In the genomic region with DNA sequence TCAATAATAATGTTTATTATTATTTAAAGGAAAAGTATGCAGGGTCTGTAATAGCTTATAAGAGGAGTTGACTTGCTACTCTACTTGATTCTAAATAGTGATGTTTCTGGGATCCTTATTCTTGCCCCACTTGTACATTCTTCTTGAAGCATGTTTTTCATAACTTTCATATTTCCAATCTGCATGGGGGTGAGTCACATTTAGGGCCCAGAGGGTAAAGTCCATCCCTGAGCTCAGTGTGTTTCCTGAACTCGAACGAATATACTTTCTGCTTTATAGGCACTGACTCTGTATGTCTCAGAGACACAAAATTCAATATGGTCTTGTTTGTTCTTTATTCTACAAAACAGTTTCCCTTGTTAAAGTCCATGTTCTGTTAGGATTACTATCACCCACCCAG, we compare ENCODE assay signal across 19 cellular contexts.
DNase-seq lines count a peak whose midpoint lies in the region; ATAC-seq and TF ChIP-seq lines count a peak whose summit lies in the region.
"Had no signal": no experiment of that assay in that cellular context is flagged by ENCODE, and none has a peak within 500 bp of the region (broad histone marks: within the 10 kb centered on the region; RNA-seq: fewer than 3 reads in every experiment).

No MANE protein-coding gene starts in this region.

- no peak overlapping the region for H2BK120ac ChIP-seq in IMR-90 (ENCODE audit: low read depth, low read length)

- no peak overlapping the region for H3K56ac ChIP-seq in IMR-90 (ENCODE audit: extremely low read depth, insufficient read depth, low read length)

- no peak overlapping the region for H3K14ac ChIP-seq in IMR-90 (replicated peaks; ENCODE audit: low read depth, low read length)

- H4K5ac ChIP-seq in IMR-90 (ENCODE audit: low read depth, low read length) = peak overlapping the region; percentile 74; the same call in 1 of the 2 replicates

- no peaks in the 10 kb centered on the region for H3K9me1 ChIP-seq in IMR-90 (ENCODE audit: insufficient read depth, low read length)

- H3K27ac ChIP-seq in IMR-90 (ENCODE audit: insufficient read depth, low read length) (no peak overlapping the region), osteoblast (ENCODE audit: low read depth, low read length) (no peak overlapping the region)
- H3K27ac ChIP-seq: ascending aorta, dorsolateral prefrontal cortex, ovary, SK-N-MC had no signal

- TF ChIP-seq CTCF in IMR-90 (conservative IDR thresholded peaks at IDR 0.05; ENCODE audit: low read depth, low read length) (no peak), epithelial cell of esophagus (IDR thresholded peaks at IDR 0.05; ENCODE audit: insufficient read depth, low read depth, low read length, missing control alignments) (no peak), osteoblast (IDR thresholded peaks at IDR 0.05; ENCODE audit: extremely low read depth, low read depth, low read length) (no peak)

- H4K20me1 ChIP-seq in IMR-90 (ENCODE audit: insufficient read depth, low read length) (no peaks in the 10 kb centered on the region), osteoblast (ENCODE audit: insufficient read depth, low read length) (no peaks in the 10 kb centered on the region)

- no peak overlapping the region for H2AK9ac ChIP-seq in IMR-90 (replicated peaks; ENCODE audit: low read depth, low read length, poor library complexity)

- CTCF ChIA-PET in IMR-90 (lab: Yijun Ruan, JAX) = no interaction called here

- POLR2A ChIA-PET in IMR-90 (lab: Charles Lee; ENCODE audit: unreplicated experiment) = no interaction called here

- no peak for TF ChIP-seq POLR2A in IMR-90 (IDR thresholded peaks at IDR 0.05; ENCODE audit: low read depth, low read length)

- H3K36me3 ChIP-seq in IMR-90 (ENCODE audit: control insufficient read depth, insufficient read depth, low read length) (no peaks in the 10 kb centered on the region), osteoblast (ENCODE audit: insufficient read depth, low read length) (no peaks in the 10 kb centered on the region)
- H3K36me3 ChIP-seq: ascending aorta, ovary had no signal

- no peaks in the 10 kb centered on the region; the same call in 1 of the 2 replicates for H3K4me1 ChIP-seq in IMR-90 (ENCODE audit: control insufficient read depth, insufficient read depth, low read length)
- H3K4me1 ChIP-seq in osteoblast (ENCODE audit: insufficient read depth, low read length) = peaks cover 5% of the 10 kb centered on the region
- H3K4me1 ChIP-seq: ascending aorta had no signal

- no peak overlapping the region; the same call in 1 of the 2 replicates for H3K18ac ChIP-seq in IMR-90 (ENCODE audit: low read depth, low read length)

- dilution Hi-C loops in IMR-90 (cut with HindIII; ENCODE audit: low sequenced_read_pairs, unreplicated experiment) = no loop called here

- H2AFZ ChIP-seq in IMR-90 (replicated peaks; ENCODE audit: low read length, poor library complexity) (no peak overlapping the region), osteoblast (ENCODE audit: low read length) (peak overlapping the region; percentile 1)

- H3K23ac ChIP-seq in IMR-90 (ENCODE audit: low read depth, low read length) = no peak overlapping the region

- no peak overlapping the region for H4K8ac ChIP-seq in IMR-90 (ENCODE audit: low read depth in 2 of 2, low read length in 2 of 2)

- H3K4me2 ChIP-seq in IMR-90 (ENCODE audit: low read depth, low read length) (peak overlapping the region; percentile 62; the same call in 1 of the 2 replicates), osteoblast (ENCODE audit: insufficient read depth, low read length) (no peak overlapping the region)

- intact Hi-C loops in IMR-90 (cut with micrococcal nuclease) = no loop called here

- no peak overlapping the region for H2BK20ac ChIP-seq in IMR-90 (ENCODE audit: low read depth, low read length)

- no peaks in the 10 kb centered on the region for H3K79me2 ChIP-seq in osteoblast (ENCODE audit: insufficient read depth, low read length)

- ATAC-seq in IMR-90 (ENCODE audit: low read depth) = peak; percentile 80
- ATAC-seq in HG02798 (IDR thresholded peaks at IDR 0.05; ENCODE audit: poor library complexity, unreplicated experiment) = no peak
- ATAC-seq in HG02623 (IDR thresholded peaks at IDR 0.05; ENCODE audit: unreplicated experiment) = no peak
- ATAC-seq: activated naive CD4-positive, alpha-beta T cell treated with anti-CD3 and anti-CD28 coated beads, Interleukin-2, amount 50 U/mL, for 72 hours; stimulated activated effector memory CD8-positive, alpha-beta T cell treated with anti-CD3 and anti-CD28 coated beads, Interleukin-12 subunit alpha, Interleukin-12 subunit beta, amount 100 ng/mL, for 72 hours; WTC11 had no signal

- no peak overlapping the region for H4K91ac ChIP-seq in IMR-90 (ENCODE audit: insufficient read depth, low read depth, low read length)

- BruUV-seq in IMR-90 (replicated peaks; lab: Mats Ljungman, UMichigan) = no TSS peak

- H3K4ac ChIP-seq in IMR-90 (ENCODE audit: low read depth, low read length) = no peak overlapping the region

- no peak overlapping the region for H2BK5ac ChIP-seq in IMR-90 (ENCODE audit: low read depth, low read length, poor library complexity, severe bottlenecking)

- H3K9me3 ChIP-seq in IMR-90 (ENCODE audit: control insufficient read depth, insufficient read depth, low read length) = no peaks in the 10 kb centered on the region
- no peaks in the 10 kb centered on the region for H3K9me3 ChIP-seq in osteoblast (ENCODE audit: low read depth, low read length)
- H3K9me3 ChIP-seq: ascending aorta, ovary had no signal

- no peak for TF ChIP-seq RAD21 in IMR-90 (IDR thresholded peaks at IDR 0.05; ENCODE audit: low read length)

- H3K79me1 ChIP-seq in IMR-90 (ENCODE audit: low read depth in 1 of 2, low read length in 2 of 2) = no peaks in the 10 kb centered on the region

- no peak overlapping the region for H2AK5ac ChIP-seq in IMR-90 (ENCODE audit: low read depth, low read length)

- H2BK15ac ChIP-seq in IMR-90 (ENCODE audit: low read depth, low read length) = no peak overlapping the region

- in situ Hi-C loops in IMR-90 (cut with MboI; ENCODE audit: low sequenced_read_pairs) = no loop called here

- peak; percentile 49 for DNase-seq in EH (ENCODE audit: low read depth)
- peak; percentile 19 for DNase-seq in IMR-90
- peak; percentile 18 for DNase-seq in epithelial cell of esophagus (ENCODE audit: low read depth)
- no peak for DNase-seq in osteoblast (ENCODE audit: insufficient read length, low spot score, missing footprints)
- DNase-seq in GF-D8 (lab: John Stamatoyannopoulos, UW) = no peak
- DNase-seq: activated CD4-positive, alpha-beta T cell treated with anti-CD3 and anti-CD28 coated beads, Interleukin-2, amount 50 U/mL, for 48 hours; dorsolateral prefrontal cortex; NCI-H1694 treated with DMSO at 0.1 percent for 48 hours; NCI-H526 treated with DMSO at 0.1 percent for 48 hours; ovary; retina; substantia nigra had no signal

- H3K9ac ChIP-seq in IMR-90 (ENCODE audit: low read depth, low read length) = no peak overlapping the region

- WGBS in IMR-90 (ENCODE audit: extremely low coverage in 2 of 2, insufficient read length in 1 of 2), 2 experiments = no CpG with 5 or more reads among the region's 2 CpGs

- no peaks in the 10 kb centered on the region for H3K27me3 ChIP-seq in IMR-90 (ENCODE audit: control insufficient read depth, insufficient read depth, low read length)
- H3K27me3 ChIP-seq in osteoblast (ENCODE audit: insufficient read depth, low read length) = no peaks in the 10 kb centered on the region
- H3K27me3 ChIP-seq: ascending aorta, dorsolateral prefrontal cortex had no signal

- H3K4me3 ChIP-seq in IMR-90 (ENCODE audit: insufficient read depth, low read depth, low read length) (no peak overlapping the region), epithelial cell of esophagus (ENCODE audit: low read length) (no peak overlapping the region), osteoblast (ENCODE audit: insufficient read depth, low read length) (no peak overlapping the region)
- H3K4me3 ChIP-seq: ascending aorta, dorsolateral prefrontal cortex, ovary, SK-N-MC had no signal

TF ChIP-seq in IMR-90, 13 proteins besides CTCF, POLR2A, EP300 and RAD21:
- TF ChIP-seq CHD1 (IDR thresholded peaks at IDR 0.05; ENCODE audit: low read depth, low read length) = no peak
- no peak for TF ChIP-seq MAFK (IDR thresholded peaks at IDR 0.05; ENCODE audit: low read depth, low read length)
- TF ChIP-seq NFE2L2 (IDR thresholded peaks at IDR 0.05; ENCODE audit: low read depth, low read length) = no peak
- TF ChIP-seq RFX5 (IDR thresholded peaks at IDR 0.05; ENCODE audit: low read depth, low read length) = no peak
TF ChIP-seq in IMR-90: peak in this region for 0.

Comparison
In these comparisons a context has a peak if more than half of its experiments do, and no peak if none do; other contexts are left out.
1. DNase-seq: peak in EH (single experiment), IMR-90 (single experiment) and epithelial cell of esophagus (single experiment); none in osteoblast (single experiment) and GF-D8 (single experiment).